ENCODE assay signal across 18 cellular contexts in the genomic region with DNA sequence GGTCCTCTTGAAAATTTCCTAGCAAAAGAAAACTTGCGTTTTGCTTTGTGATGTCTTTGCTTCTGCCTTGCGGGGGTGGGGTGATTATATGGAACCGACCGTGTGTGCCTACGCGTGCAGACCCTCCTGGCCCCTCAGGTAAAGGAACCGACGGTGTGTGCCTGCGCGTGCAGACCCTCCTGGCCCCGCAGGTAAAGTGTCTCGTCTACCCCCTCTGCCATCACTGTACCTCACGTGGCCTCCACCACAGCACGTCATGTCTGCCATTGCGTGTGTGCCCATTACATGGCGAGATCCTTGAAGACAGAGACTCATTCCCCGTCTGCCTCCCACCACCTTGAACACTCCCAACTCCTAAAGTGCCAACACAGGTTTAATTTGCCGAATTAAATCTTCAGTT. TPM values are rescaled to one million over a fixed set of nuclear protein-coding genes. Genes with fewer than 3 reads are reported as not detected.
A peak's percentile ranks its signal among the peaks of the same experiment; 100 is the strongest.
DNase-seq lines count a peak whose midpoint lies in the region; ATAC-seq and TF ChIP-seq lines count a peak whose summit lies in the region.
"Had no signal": no experiment of that assay in that cellular context is flagged by ENCODE, and none has a peak within 500 bp of the region (broad histone marks: within the 10 kb centered on the region; RNA-seq: fewer than 3 reads in every experiment).

No MANE protein-coding gene starts in this region.

- DNase-seq in activated T-cell treated with anti-CD3 and anti-CD28 coated beads, Interleukin-2, amount 50 U/mL, for 72 hours, result no peak
- DNase-seq in activated T-cell treated with anti-CD3 and anti-CD28 coated beads for 4 hours (no peak), HFFc6 (no peak), chondrocyte (ENCODE audit: low spot score) (no peak), osteoblast (ENCODE audit: insufficient read length, low spot score, missing footprints) (peak; percentile 15), GM19240 (ENCODE audit: insufficient read length, low spot score) (no peak), HEK293T (ENCODE audit: extremely low spot score) (no peak)
- DNase-seq in activated CD4-positive, alpha-beta T cell treated with anti-CD3 and anti-CD28 coated beads for 1 hour, result no peak
- DNase-seq: H9, NCI-H1092 treated with DMSO at 0.1 percent for 48 hours, NCI-H146, NCI-H2029 treated with DMSO at 0.1 percent for 48 hours, NCI-H2171, NCI-H446, NCI-H69 had no signal

- peaks cover 50% of the 10 kb centered on the region for H3K4me1 Mint-ChIP-seq in activated T-cell treated with anti-CD3 and anti-CD28 coated beads, Interleukin-2, amount 50 U/mL, for 72 hours (ENCODE audit: low read depth)
- peaks cover 45% of the 10 kb centered on the region for H3K4me1 Mint-ChIP-seq in HFFc6 (ENCODE audit: low read depth)
- peaks cover 45% of the 10 kb centered on the region for H3K4me1 Mint-ChIP-seq in chondrocyte (ENCODE audit: low read depth)

- POLR2A ChIA-PET in HEK293T (lab: Yijun Ruan, JAX), result no interaction called here

- no peak overlapping the region for H3K4me2 ChIP-seq in osteoblast (ENCODE audit: insufficient read depth, low read length)

- no peaks in the 10 kb centered on the region for H3K27me3 ChIP-seq in osteoblast (ENCODE audit: insufficient read depth, low read length)
- H3K27me3 ChIP-seq: SJSA1 had no signal

- peaks cover 77% of the 10 kb centered on the region for H3K79me2 ChIP-seq in osteoblast (ENCODE audit: insufficient read depth, low read length)

- peaks cover 27% of the 10 kb centered on the region for H3K4me1 ChIP-seq in osteoblast (ENCODE audit: insufficient read depth, low read length)

- CTCF ChIA-PET in HEK293T (lab: Yijun Ruan, JAX), result no interaction called here

- peaks cover 68% of the 10 kb centered on the region for H3K36me3 ChIP-seq in osteoblast (ENCODE audit: insufficient read depth, low read length)

- H2AFZ ChIP-seq in osteoblast (ENCODE audit: low read length), result no peak overlapping the region

- peaks cover 12 to 16% of the 10 kb centered on the region in 2 donors for H3K36me3 Mint-ChIP-seq in activated T-cell treated with anti-CD3 and anti-CD28 coated beads, Interleukin-2, amount 50 U/mL, for 72 hours (ENCODE audit: insufficient read depth in 2 of 2)
- H3K36me3 Mint-ChIP-seq in HFFc6 (ENCODE audit: low read depth) (peaks cover 53% of the 10 kb centered on the region), chondrocyte (ENCODE audit: low read depth) (peaks cover 38% of the 10 kb centered on the region)

- H4K20me1 ChIP-seq in osteoblast (ENCODE audit: insufficient read depth, low read length), result peaks cover 67% of the 10 kb centered on the region

- no peaks in the 10 kb centered on the region for H3K27me3 Mint-ChIP-seq in activated T-cell treated with anti-CD3 and anti-CD28 coated beads, Interleukin-2, amount 50 U/mL, for 72 hours (ENCODE audit: low read depth)
- H3K27me3 Mint-ChIP-seq in HFFc6 (ENCODE audit: insufficient read depth) (peaks cover 11% of the 10 kb centered on the region), chondrocyte (ENCODE audit: low read depth) (no peaks in the 10 kb centered on the region)
- H3K27me3 Mint-ChIP-seq: B cell had no signal

- no peak for ATAC-seq in activated T-cell treated with anti-CD3 and anti-CD28 coated beads, Interleukin-2, amount 50 U/mL, for 72 hours (replicated peaks in 1 of 2)
- ATAC-seq: Panc1 had no signal

- no peaks in the 10 kb centered on the region for H3K9me3 Mint-ChIP-seq in activated T-cell treated with anti-CD3 and anti-CD28 coated beads, Interleukin-2, amount 50 U/mL, for 72 hours
- H3K9me3 Mint-ChIP-seq in HFFc6, result no peaks in the 10 kb centered on the region
- H3K9me3 Mint-ChIP-seq in chondrocyte (ENCODE audit: low read depth), result no peaks in the 10 kb centered on the region
- H3K9me3 Mint-ChIP-seq: H9 had no signal

- TF ChIP-seq CTCF in HFFc6 (IDR thresholded peaks at IDR 0.05) (no peak), chondrocyte (IDR thresholded peaks at IDR 0.05) (no peak), osteoblast (IDR thresholded peaks at IDR 0.05; ENCODE audit: extremely low read depth, low read depth, low read length) (no peak)

- peak overlapping the region; percentile 55 for H3K27ac Mint-ChIP-seq in activated T-cell treated with anti-CD3 and anti-CD28 coated beads, Interleukin-2, amount 50 U/mL, for 72 hours
- H3K27ac Mint-ChIP-seq in HFFc6 (peak overlapping the region; percentile 21; the same call in 1 of the 2 replicates), chondrocyte (ENCODE audit: unreplicated experiment) (peak overlapping the region; percentile 61)

- H3K27ac ChIP-seq in osteoblast (ENCODE audit: low read depth, low read length), result no peak overlapping the region
- H3K27ac ChIP-seq: SJSA1 had no signal

- H3K9me3 ChIP-seq in osteoblast (ENCODE audit: low read depth, low read length), result no peaks in the 10 kb centered on the region

- no peak overlapping the region for H3K4me3 Mint-ChIP-seq in activated T-cell treated with anti-CD3 and anti-CD28 coated beads, Interleukin-2, amount 50 U/mL, for 72 hours
- H3K4me3 Mint-ChIP-seq in HFFc6 (no peak overlapping the region), chondrocyte (ENCODE audit: unreplicated experiment) (no peak overlapping the region)

- H3K4me3 ChIP-seq in osteoblast (ENCODE audit: insufficient read depth, low read length), result no peak overlapping the region
- H3K4me3 ChIP-seq: SJSA1 had no signal

TF ChIP-seq in HEK293T, 16 proteins besides CTCF, POLR2A, EP300 and RAD21:
- TF ChIP-seq LEF1 (IDR thresholded peaks at IDR 0.05; ENCODE audit: borderline replicate concordance) (no peak), NFRKB (IDR thresholded peaks at IDR 0.05) (no peak), SUZ12 (IDR thresholded peaks at IDR 0.05) (no peak), ELF4 (IDR thresholded peaks at IDR 0.05) (no peak), HDGF (IDR thresholded peaks at IDR 0.05; ENCODE audit: borderline replicate concordance) (no peak), TARDBP (IDR thresholded peaks at IDR 0.05) (no peak)
- TF ChIP-seq, protein P1, sequence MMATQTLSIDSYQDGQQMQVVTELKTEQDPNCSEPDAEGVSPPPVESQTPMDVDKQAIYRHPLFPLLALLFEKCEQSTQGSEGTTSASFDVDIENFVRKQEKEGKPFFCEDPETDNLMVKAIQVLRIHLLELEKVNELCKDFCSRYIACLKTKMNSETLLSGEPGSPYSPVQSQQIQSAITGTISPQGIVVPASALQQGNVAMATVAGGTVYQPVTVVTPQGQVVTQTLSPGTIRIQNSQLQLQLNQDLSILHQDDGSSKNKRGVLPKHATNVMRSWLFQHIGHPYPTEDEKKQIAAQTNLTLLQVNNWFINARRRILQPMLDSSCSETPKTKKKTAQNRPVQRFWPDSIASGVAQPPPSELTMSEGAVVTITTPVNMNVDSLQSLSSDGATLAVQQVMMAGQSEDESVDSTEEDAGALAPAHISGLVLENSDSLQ (IDR thresholded peaks at IDR 0.05), result no peak
TF ChIP-seq in HEK293T: peak in this region for 0.

RNA-seq across cellular contexts. Expression of a gene that starts 3.6 kb away (rescaled TPM):
- total RNA-seq in activated T-cell treated with anti-CD3 and anti-CD28 coated beads, Interleukin-2, amount 50 U/mL, for 72 hours, result 10 to 100 TPM; 58.2 to 60.4 TPM
- 100 to 1,000 TPM; 108 to 121 (median 115) TPM for total RNA-seq in HFFc6 (2021; fragmentation: NEBNext Ultra II Directional; extraction: Animal tissue kit (Norgen Biotek cat#: 25700))
- total RNA-seq in chondrocyte (144 to 199 TPM (median 148 TPM) in 3 replicates), osteoblast (102 and 127 TPM in 2 replicates)
